In genomic region chr2:131029812-131030211, GRCh38 we compare ENCODE assay signal across 18 cellular contexts.
DNase-seq lines count a peak whose midpoint lies in the region; FAIRE-seq and TF ChIP-seq lines count a peak whose summit lies in the region.
"Had no signal": no experiment of that assay in that cellular context is flagged by ENCODE, and none has a peak within 500 bp of the region (broad histone marks: within the 10 kb centered on the region; RNA-seq: fewer than 3 reads in every experiment).

No MANE protein-coding gene starts in this region.

- H3K4me3 ChIP-seq in BLaER1 treated with 17β-estradiol and CSF1 and Interleukin-3, amounts not matched to agents 10 nM and 100 nM, result no peak overlapping the region
- H3K4me3 ChIP-seq in coronary artery, result no peak overlapping the region
- H3K4me3 ChIP-seq in spleen, result no peak overlapping the region
- H3K4me3 ChIP-seq: GM23338 had no signal

- no peaks in the 10 kb centered on the region for H3K36me3 ChIP-seq in BLaER1 treated with 17β-estradiol and CSF1 and Interleukin-3, amounts not matched to agents 10 nM and 100 nM
- no peaks in the 10 kb centered on the region for H3K36me3 ChIP-seq in spleen

- DNase-seq in NAMALWA (ENCODE audit: low spot score) (peak; percentile 22), coronary artery (ENCODE audit: low spot score) (peak; percentile 58), spleen (peak; percentile 38), ACHN (no peak), H54 (ENCODE audit: insufficient read length, low spot score) (no peak)
- no peak for DNase-seq in stimulated activated CD4-positive, alpha-beta T cell treated with anti-CD3 and anti-CD28 coated beads, Interleukin-15, amount 100 ng/mL, for 24 hours
- DNase-seq: HCEC 1CT, IMR-90, NCI-H1105 treated with DMSO at 0.1 percent for 48 hours, NCI-H2081 treated with DMSO at 0.1 percent for 48 hours, NCI-H446 treated with DMSO at 0.1 percent for 48 hours, Right ventricle myocardium superior had no signal

- no peaks in the 10 kb centered on the region for H3K27me3 ChIP-seq in BLaER1 treated with 17β-estradiol and CSF1 and Interleukin-3, amounts not matched to agents 10 nM and 100 nM
- peaks cover 0 to 34% (median 9%) of the 10 kb centered on the region in 7 donors for H3K27me3 ChIP-seq in spleen (replicated peaks in 1 of 7)

- H3K4me1 ChIP-seq in BLaER1 treated with 17β-estradiol and CSF1 and Interleukin-3, amounts not matched to agents 10 nM and 100 nM, result peaks cover 0 to 12% (median 10%) of the 10 kb centered on the region in 10 experiments; a peak in 13 of 20 replicates
- peaks cover 0 to 6% (median 0%) of the 10 kb centered on the region in 6 donors for H3K4me1 ChIP-seq in spleen

- FAIRE-seq in H54 (lab: Jason Lieb, UNC), result no peak
- FAIRE-seq: G401.6, GM12892, HTR-8/SVneo had no signal

- no peak for TF ChIP-seq CTCF in coronary artery (IDR thresholded peaks at IDR 0.05)
- TF ChIP-seq CTCF in spleen (IDR thresholded peaks at IDR 0.05 in 8 of 11, conservative IDR thresholded peaks at IDR 0.05 in 3 of 11), result no peak

- TF ChIP-seq POLR2A in spleen (IDR thresholded peaks at IDR 0.05), result no peak
- no peak for TF ChIP-seq POLR2A in H54 (IDR thresholded peaks at IDR 0.05; ENCODE audit: low read depth, low read length)

- 67 to 74% (median 70%) methylated on average over 7 to 8 of the region's 8 CpGs for WGBS in spleen, 5 donors

- peaks cover 5 to 16% (median 9%) of the 10 kb centered on the region in 11 experiments; a peak in 18 of 22 replicates for H3K9me3 ChIP-seq in BLaER1 treated with 17β-estradiol and CSF1 and Interleukin-3, amounts not matched to agents 10 nM and 100 nM (replicated peaks in 1 of 11)
- peaks cover 0 to 14% (median 9%) of the 10 kb centered on the region in 8 donors for H3K9me3 ChIP-seq in spleen

- H4K20me1 ChIP-seq in BLaER1 treated with 17β-estradiol and CSF1 and Interleukin-3, amounts not matched to agents 10 nM and 100 nM, result peaks cover 0 to 5% (median 0%) of the 10 kb centered on the region in 11 experiments; a peak in 1 of 22 replicates

- in situ Hi-C loops in ACHN (cut with HindIII; ENCODE audit: low pct_ligation_motif_present, low pct_unique_long_range_greater_than_20kb, low sequenced_read_pairs), result no loop called here

- intact Hi-C loops in spleen (cut with DNase I; ENCODE audit: low total_unique reads), result no loop called here

- H3K4me2 ChIP-seq in BLaER1 treated with 17β-estradiol and CSF1 and Interleukin-3, amounts not matched to agents 10 nM and 100 nM, result peak overlapping the region in 7 of 11 experiments; percentile 14 to 64 (median 48); a peak in 11 of 22 replicates
- H3K4me2 ChIP-seq: GM23338 had no signal

- H3K27ac ChIP-seq in BLaER1 treated with 17β-estradiol and CSF1 and Interleukin-3, amounts not matched to agents 10 nM and 100 nM, result no peak overlapping the region
- no peak overlapping the region for H3K27ac ChIP-seq in coronary artery
- no peak overlapping the region for H3K27ac ChIP-seq in spleen
- H3K27ac ChIP-seq: C4-2B had no signal

- no peak overlapping the region for H3K9ac ChIP-seq in BLaER1 treated with 17β-estradiol and CSF1 and Interleukin-3, amounts not matched to agents 10 nM and 100 nM

Comparison
In these comparisons a context has a peak if more than half of its experiments do, and no peak if none do; other contexts are left out.
1. DNase-seq: peak in NAMALWA (single experiment), coronary artery (single experiment) and spleen (single experiment); none in stimulated activated CD4-positive, alpha-beta T cell treated with anti-CD3 and anti-CD28 coated beads, Interleukin-15, amount 100 ng/mL, for 24 hours (single experiment), ACHN (single experiment) and H54 (single experiment).